In genomic region chr9:84697494-84698114, GRCh38 we compare ENCODE assay signal across 8 cellular contexts. TPM values are rescaled to one million over a fixed set of nuclear protein-coding genes. Genes with fewer than 3 reads are reported as not detected.
DNase-seq lines count a peak whose midpoint lies in the region; ATAC-seq and TF ChIP-seq lines count a peak whose summit lies in the region.

No MANE protein-coding gene starts in this region.

- 18% methylated on average over 4 of the region's 5 CpGs for WGBS in right lobe of liver (ENCODE audit: insufficient coverage, low coverage, low lambda C conversion rate, missing lambda C conversion rate)

- DNase-seq in activated naive CD4-positive, alpha-beta T cell treated with anti-CD3 and anti-CD28 coated beads for 36 hours: peak; percentile 61
- DNase-seq in activated naive CD4-positive, alpha-beta T cell (lab: John Stamatoyannopoulos, UW): no peak
- DNase-seq in HuH-7 (ENCODE audit: low spot score) (peak; percentile 48), T1000 (lab: John Stamatoyannopoulos, UW) (peak; percentile 36), dermis blood vessel endothelial cell (peak; percentile 61), right lobe of liver (peak; percentile 59 to 63 (median 61))
- peak; percentile 30 to 58 for DNase-seq in stimulated activated effector memory CD8-positive, alpha-beta T cell treated with anti-CD3 and anti-CD28 coated beads, Interleukin-12 subunit alpha, Interleukin-12 subunit beta, amount 100 ng/mL, for 72 hours (ENCODE audit: low spot score in 2 of 2)

- no peaks in the 10 kb centered on the region for H3K9me3 ChIP-seq in right lobe of liver

- H3K4me3 Mint-ChIP-seq in activated naive CD4-positive, alpha-beta T cell treated with anti-CD3 and anti-CD28 coated beads for 36 hours: no peak overlapping the region
- no peak overlapping the region for H3K4me3 Mint-ChIP-seq in stimulated activated effector memory CD8-positive, alpha-beta T cell treated with anti-CD3 and anti-CD28 coated beads, Interleukin-12 subunit alpha, Interleukin-12 subunit beta, amount 100 ng/mL, for 72 hours

- CTCF ChIA-PET in activated naive CD4-positive, alpha-beta T cell treated with anti-CD3 and anti-CD28 coated beads for 36 hours (lab: Charles Lee): interaction anchor here (0.6 to 0.8 kb wide), 2 partner anchors 83 to 292 kb away, joined by 3 to 5 read pairs; no protein-coding TSS in a partner anchor

- H3K27ac Mint-ChIP-seq in activated naive CD4-positive, alpha-beta T cell treated with anti-CD3 and anti-CD28 coated beads for 36 hours: no peak overlapping the region
- H3K27ac Mint-ChIP-seq in stimulated activated effector memory CD8-positive, alpha-beta T cell treated with anti-CD3 and anti-CD28 coated beads, Interleukin-12 subunit alpha, Interleukin-12 subunit beta, amount 100 ng/mL, for 72 hours: no peak overlapping the region

- no peaks in the 10 kb centered on the region for H3K9me3 Mint-ChIP-seq in activated naive CD4-positive, alpha-beta T cell treated with anti-CD3 and anti-CD28 coated beads for 36 hours
- H3K9me3 Mint-ChIP-seq in stimulated activated effector memory CD8-positive, alpha-beta T cell treated with anti-CD3 and anti-CD28 coated beads, Interleukin-12 subunit alpha, Interleukin-12 subunit beta, amount 100 ng/mL, for 72 hours: no peaks in the 10 kb centered on the region

- no peaks in the 10 kb centered on the region for H3K4me1 ChIP-seq in right lobe of liver

- no peak overlapping the region for H3K27ac ChIP-seq in right lobe of liver

- H3K4me3 ChIP-seq in right lobe of liver: no peak overlapping the region

- H3K27me3 ChIP-seq in right lobe of liver: no peaks in the 10 kb centered on the region

- no peak for TF ChIP-seq POLR2A in right lobe of liver (IDR thresholded peaks at IDR 0.05)

- intact Hi-C loops in activated naive CD4-positive, alpha-beta T cell treated with anti-CD3 and anti-CD28 coated beads for 36 hours (cut with micrococcal nuclease): loop anchor here (2.0 to 10.0 kb wide), 3 partner anchors 85 to 727 kb away; no protein-coding TSS in a partner anchor
- intact Hi-C loops in right lobe of liver (cut with DNase I): no loop called here

- TF ChIP-seq CTCF in right lobe of liver (IDR thresholded peaks at IDR 0.05): peak; percentile 31 to 69 (median 50)

- ATAC-seq in right lobe of liver: peak; percentile 67 to 84 (median 75)
- ATAC-seq in stimulated activated effector memory CD8-positive, alpha-beta T cell treated with anti-CD3 and anti-CD28 coated beads, Interleukin-12 subunit alpha, Interleukin-12 subunit beta, amount 100 ng/mL, for 72 hours: peak; percentile 73
- no peak for ATAC-seq in HG02642 (IDR thresholded peaks at IDR 0.05; ENCODE audit: poor library complexity, unreplicated experiment)

- H3K4me1 Mint-ChIP-seq in activated naive CD4-positive, alpha-beta T cell treated with anti-CD3 and anti-CD28 coated beads for 36 hours (ENCODE audit: low read depth): no peaks in the 10 kb centered on the region
- peaks cover 7% of the 10 kb centered on the region for H3K4me1 Mint-ChIP-seq in stimulated activated effector memory CD8-positive, alpha-beta T cell treated with anti-CD3 and anti-CD28 coated beads, Interleukin-12 subunit alpha, Interleukin-12 subunit beta, amount 100 ng/mL, for 72 hours

- H3K36me3 ChIP-seq in right lobe of liver: no peaks in the 10 kb centered on the region

- peaks cover 10% of the 10 kb centered on the region for H3K27me3 Mint-ChIP-seq in activated naive CD4-positive, alpha-beta T cell treated with anti-CD3 and anti-CD28 coated beads for 36 hours (ENCODE audit: low read depth)

- no peaks in the 10 kb centered on the region for H3K36me3 Mint-ChIP-seq in activated naive CD4-positive, alpha-beta T cell treated with anti-CD3 and anti-CD28 coated beads for 36 hours (ENCODE audit: low read depth)
- no peaks in the 10 kb centered on the region for H3K36me3 Mint-ChIP-seq in stimulated activated effector memory CD8-positive, alpha-beta T cell treated with anti-CD3 and anti-CD28 coated beads, Interleukin-12 subunit alpha, Interleukin-12 subunit beta, amount 100 ng/mL, for 72 hours

RNA-seq across cellular contexts. Expression of gene NTRK2, which starts 28.1 kb away (rescaled TPM):
- total RNA-seq in activated naive CD4-positive, alpha-beta T cell treated with anti-CD3 and anti-CD28 coated beads for 36 hours: under 1 TPM; 0.02 to 0.05 TPM
- total RNA-seq in dermis blood vessel endothelial cell (under 0.01 and 0.05 TPM in 2 replicates), right lobe of liver (under 1 TPM; 0.18 to 0.49 (median 0.30) TPM)

Comparison
In these comparisons a context has a peak if more than half of its experiments do, and no peak if none do; other contexts are left out.
1. DNase-seq: peak in activated naive CD4-positive, alpha-beta T cell treated with anti-CD3 and anti-CD28 coated beads for 36 hours (single experiment), HuH-7 (single experiment), T1000 (single experiment), dermis blood vessel endothelial cell (single experiment), right lobe of liver (3 of 3) and stimulated activated effector memory CD8-positive, alpha-beta T cell treated with anti-CD3 and anti-CD28 coated beads, Interleukin-12 subunit alpha, Interleukin-12 subunit beta, amount 100 ng/mL, for 72 hours (2 of 2); none in activated naive CD4-positive, alpha-beta T cell (0 of 4).